In genomic region chr15:100129677-100130076, GRCh38 we compare ENCODE assay signal across 1 cellular context.
TF ChIP-seq lines count a peak whose summit lies in the region.

No MANE protein-coding gene starts in this region.

TF ChIP-seq in HCT116, 20 proteins besides CTCF, POLR2A, EP300 and RAD21 (continued from another document):
- TF ChIP-seq REST (IDR thresholded peaks at IDR 0.05; ENCODE audit: low read depth) (no peak), JUND (IDR thresholded peaks at IDR 0.05) (no peak), EGR1 (IDR thresholded peaks at IDR 0.05; ENCODE audit: low read depth) (no peak), SRF (IDR thresholded peaks at IDR 0.05; ENCODE audit: low read depth) (no peak), ZNF274 (IDR thresholded peaks at IDR 0.05; ENCODE audit: low read depth, low read length) (no peak), SP1 (IDR thresholded peaks at IDR 0.05; ENCODE audit: low read depth) (no peak), TCF7L2 (IDR thresholded peaks at IDR 0.05; ENCODE audit: borderline replicate concordance, extremely low read depth, insufficient read depth, insufficient read length) (no peak)
